In genomic region chr11:84056696-84057095, GRCh38 we compare ENCODE assay signal across 18 cellular contexts.
"Had no signal": no experiment of that assay in that cellular context is flagged by ENCODE, and none has a peak within 500 bp of the region (broad histone marks: within the 10 kb centered on the region; RNA-seq: fewer than 3 reads in every experiment).

No MANE protein-coding gene starts in this region.

- H3K4me1 ChIP-seq: ascending aorta, transverse colon, vagina had no signal

- H3K9me3 ChIP-seq: ascending aorta, transverse colon, vagina had no signal

- H3K4me3 ChIP-seq: ascending aorta, lung, transverse colon, vagina had no signal

- DNase-seq: activated CD4-positive, alpha-beta T cell treated with anti-CD3 and anti-CD28 coated beads, Interleukin-2, amount 50 U/mL, for 1 hour; activated CD8-positive, alpha-beta memory T cell treated with anti-CD3 and anti-CD28 coated beads, Interleukin-2, amount 50 U/mL, for 4 hours; activated naive CD4-positive, alpha-beta T cell treated with anti-CD3 and anti-CD28 coated beads, Interleukin-2, amount 10 ng/mL, durations not matched to agents 7 days and 5 days; activated naive CD8-positive, alpha-beta T cell treated with anti-CD3 and anti-CD28 coated beads, Interleukin-2, amount 50 U/mL, for 24 hours; activated T-cell treated with anti-CD3 and anti-CD28 coated beads, Interleukin-2, amount 50 U/mL, for 4 hours; cerebellar nuclear complex; cortex of kidney; left colon; midbrain; occipital lobe; stimulated activated naive CD8-positive, alpha-beta T cell treated with anti-CD3 and anti-CD28 coated beads, Interleukin-15, Interleukin-2, amounts not matched to agents 100 U/mL and 50 U/mL, for 24 hours; transverse colon had no signal

- H3K36me3 ChIP-seq: ascending aorta, transverse colon, vagina had no signal

- H3K27me3 ChIP-seq: ascending aorta, transverse colon, vagina had no signal

- H3K27ac ChIP-seq: ascending aorta, transverse colon, vagina had no signal

- FAIRE-seq: bronchial epithelial cell, endometrium had no signal

- ATAC-seq: activated CD4-positive, CD25-positive, alpha-beta regulatory T cell treated with anti-CD3 and anti-CD28 coated beads, Interleukin-2, amount 50 U/mL, for 24 hours; activated naive CD8-positive, alpha-beta T cell treated with anti-CD3 and anti-CD28 coated beads, Interleukin-2, amount 50 U/mL, for 24 hours; activated T-cell treated with anti-CD3 and anti-CD28 coated beads, Interleukin-2, amount 50 U/mL, for 4 hours; left colon; stimulated activated naive CD8-positive, alpha-beta T cell treated with anti-CD3 and anti-CD28 coated beads, Interleukin-15, Interleukin-2, amounts not matched to agents 100 U/mL and 50 U/mL, for 24 hours had no signal
